ENCODE assay signal across 9 cellular contexts in the genomic region with DNA sequence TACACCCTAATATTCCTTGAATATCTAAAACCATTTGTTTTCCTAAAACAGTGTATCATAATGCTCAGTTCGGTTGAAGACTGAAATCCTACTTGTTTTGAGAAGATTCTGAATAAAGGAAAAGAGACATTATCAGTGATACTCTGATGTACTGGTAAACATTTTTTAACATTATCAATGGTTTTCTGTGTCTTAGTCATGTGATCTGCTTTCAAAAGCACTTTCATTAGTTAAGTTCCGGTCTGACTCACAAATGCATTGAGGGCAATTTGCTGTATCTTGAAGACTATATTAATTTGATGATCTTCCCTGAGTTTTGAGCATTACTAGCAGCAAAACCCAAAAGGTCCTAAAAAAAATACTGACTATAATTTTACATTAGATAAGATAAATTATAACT.
"Had no signal": no experiment of that assay in that cellular context is flagged by ENCODE, and none has a peak within 500 bp of the region (broad histone marks: within the 10 kb centered on the region; RNA-seq: fewer than 3 reads in every experiment).

No MANE protein-coding gene starts in this region.

- H3K27ac Mint-ChIP-seq: HFFc6 had no signal

- H3K4me3 ChIP-seq: GM23248, HAP-1 had no signal

- H2AFZ ChIP-seq: GM23248 had no signal

- ATAC-seq: HCT116 had no signal

- DNase-seq: GM23248, GOT3, H7, HFFc6, IMR-90, KBM-7 had no signal

- H3K36me3 ChIP-seq: HAP-1 had no signal

- H3K9ac ChIP-seq: GM23248 had no signal

- FAIRE-seq: HTR-8/SVneo had no signal

- H3K4me1 ChIP-seq: HAP-1 had no signal

- H3K27ac ChIP-seq: GM23248 had no signal
